8 cellular contexts compared by ENCODE assay signal in the genomic region with DNA sequence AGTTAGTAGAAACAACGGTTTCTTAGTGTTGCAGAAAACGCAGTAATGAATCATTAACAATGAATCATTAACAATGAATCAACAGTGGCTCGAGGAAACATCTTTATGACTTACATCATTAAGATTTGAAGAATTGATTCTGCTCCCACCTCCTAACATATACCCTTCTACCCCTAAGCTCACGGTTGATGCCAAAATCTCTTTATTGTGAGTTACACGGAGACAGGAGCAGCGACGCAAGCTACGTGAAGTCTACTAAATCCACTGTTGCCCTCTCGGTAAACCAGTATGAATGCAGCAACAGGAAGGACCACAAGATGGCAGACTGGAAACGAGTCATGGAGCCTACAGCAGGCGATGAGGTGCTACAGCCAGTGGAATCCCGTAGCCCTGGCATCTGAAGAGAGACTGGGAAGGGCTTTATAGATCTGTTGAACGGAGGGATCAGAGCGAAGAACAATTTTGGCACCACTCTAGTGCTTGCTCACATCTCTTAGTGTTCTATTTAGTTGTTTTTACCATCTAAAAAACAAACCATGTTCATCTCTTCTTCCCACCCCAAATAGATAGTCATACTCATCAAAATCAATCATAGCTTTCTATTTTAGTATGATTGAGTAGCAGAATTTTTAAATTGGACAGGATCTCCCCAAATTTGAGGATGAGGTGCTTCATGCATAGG.
DNase-seq lines count a peak whose midpoint lies in the region; ATAC-seq, FAIRE-seq and TF ChIP-seq lines count a peak whose summit lies in the region.

No MANE protein-coding gene starts in this region.

- no peak for TF ChIP-seq POLR2A in transverse colon (IDR thresholded peaks at IDR 0.05)

- in situ Hi-C loops in transverse colon (cut with MboI; ENCODE audit: low pct_ligation_motif_present in 1 of 4, low pct_unique_long_range_greater_than_20kb in 1 of 4, low sequenced_read_pairs in 3 of 4): loop anchor here in 3 of 4 donors (5.0 to 25.0 kb wide), 5 partner anchors 435 to 508 kb away; partner anchors contain the start of genes POC1B (in 2 of the 3) and GALNT4 (in 1 of the 3)

- intact Hi-C loops in pancreas (cut with DNase I) (loop anchor here in 1 of 3 donors (10.0 kb wide), 1 partner anchor 505 kb away; the partner anchor contains the start of genes GALNT4 and POC1B), transverse colon (cut with DNase I; ENCODE audit: low total_unique reads) (loop anchor here (5.0 kb wide), 1 partner anchor 508 kb away; the partner anchor contains the start of gene POC1B)

- peak; percentile 90 for TF ChIP-seq CTCF in GM12872 (IDR thresholded peaks at IDR 0.05; ENCODE audit: insufficient read depth, low read depth, low read length)
- peak; percentile 37 to 81 (median 64) for TF ChIP-seq CTCF in pancreas (IDR thresholded peaks at IDR 0.05)
- TF ChIP-seq CTCF in transverse colon (IDR thresholded peaks at IDR 0.05): peak; percentile 76 to 86 (median 81)

- DNase-seq in MV-4-11 (lab: John Stamatoyannopoulos, UW) (peak; percentile 73), SJSA1 (ENCODE audit: low read depth in 1 of 2, low spot score in 2 of 2) (peak; percentile 65 to 67), glomerular visceral epithelial cell (ENCODE audit: extremely low spot score) (peak; percentile 75), pancreas (peak; percentile 39 to 81 (median 58)), transverse colon (peak; percentile 86)
- DNase-seq in activated naive CD4-positive, alpha-beta T cell treated with Interleukin-2 at 50 U/mL for 16 hours: peak; percentile 69

- 0 out of 2 replicates have a peak overlapping the region, but pooled peaks have one; percentile 12 for H3K4me3 ChIP-seq in SJSA1
- H3K4me3 ChIP-seq in pancreas: peak overlapping the region in 1 of 4 donors; percentile 28
- no peak overlapping the region for H3K4me3 ChIP-seq in transverse colon

- H3K27ac ChIP-seq in SJSA1 (no peak overlapping the region), pancreas (no peak overlapping the region), transverse colon (no peak overlapping the region)

- ATAC-seq in HG02610 (IDR thresholded peaks at IDR 0.05; ENCODE audit: unreplicated experiment) (peak; percentile 97), pancreas (peak; percentile 92 to 99 (median 97))

- H3K4me1 ChIP-seq in SJSA1 (replicated peaks) (0 out of 2 replicates have a peak, but pooled peaks cover 7% of the 10 kb centered on the region), pancreas (peaks cover 3 to 5% (median 4%) of the 10 kb centered on the region in 3 donors), transverse colon (peaks cover 0 to 15% (median 4%) of the 10 kb centered on the region in 4 donors)

- no peaks in the 10 kb centered on the region for H3K9me3 ChIP-seq in SJSA1 (replicated peaks)
- no peaks in the 10 kb centered on the region for H3K9me3 ChIP-seq in pancreas
- no peaks in the 10 kb centered on the region for H3K9me3 ChIP-seq in transverse colon

- peak; percentile 72 for FAIRE-seq in pancreas (lab: Jason Lieb, UNC)

- 0 out of 2 replicates have a peak, but pooled peaks cover 2% of the 10 kb centered on the region for H3K27me3 ChIP-seq in SJSA1 (replicated peaks)
- H3K27me3 ChIP-seq in pancreas: no peaks in the 10 kb centered on the region
- H3K27me3 ChIP-seq in transverse colon: no peaks in the 10 kb centered on the region

- WGBS in pancreas, 2 donors: 1 to 2% methylated on average over 14 of the region's 14 CpGs
- 2 to 3% methylated on average over 11 to 14 of the region's 14 CpGs for WGBS in transverse colon (ENCODE audit: low coverage in 1 of 2), 2 donors

- no peaks in the 10 kb centered on the region for H3K36me3 ChIP-seq in SJSA1
- no peaks in the 10 kb centered on the region for H3K36me3 ChIP-seq in pancreas
- H3K36me3 ChIP-seq in transverse colon: no peaks in the 10 kb centered on the region

- TF ChIP-seq EP300 in transverse colon (IDR thresholded peaks at IDR 0.05; ENCODE audit: low read depth): no peak
